In genomic region chr1:227780101-227781044, GRCh38 we compare ENCODE assay signal across 19 cellular contexts. TPM values are rescaled to one million over a fixed set of nuclear protein-coding genes. Genes with fewer than 3 reads are reported as not detected.
DNase-seq lines count a peak whose midpoint lies in the region; ATAC-seq and TF ChIP-seq lines count a peak whose summit lies in the region.
"Had no signal": no experiment of that assay in that cellular context is flagged by ENCODE, and none has a peak within 500 bp of the region (broad histone marks: within the 10 kb centered on the region; RNA-seq: fewer than 3 reads in every experiment).

No MANE protein-coding gene starts in this region.

- peak overlapping the region; percentile 31 for H2BK120ac ChIP-seq in neuronal stem cell (ENCODE audit: low read depth, low read length)

- H3K9me3 ChIP-seq in HEK293 (ENCODE audit: control insufficient read depth, insufficient read depth, low read depth, low read length): no peaks in the 10 kb centered on the region
- H3K9me3 ChIP-seq in neuronal stem cell (replicated peaks in 1 of 2; ENCODE audit: control insufficient read depth in 2 of 2, insufficient read depth in 1 of 2, low read depth in 1 of 2, low read length in 2 of 2): peaks cover 0 to 2% of the 10 kb centered on the region in 2 donors
- H3K9me3 ChIP-seq in gastrocnemius medialis: no peaks in the 10 kb centered on the region

- no peak overlapping the region for H3K14ac ChIP-seq in neuronal stem cell (ENCODE audit: low read length)

- no peak overlapping the region for H2BK15ac ChIP-seq in neuronal stem cell (ENCODE audit: low read length)

- H4K91ac ChIP-seq in neuronal stem cell (ENCODE audit: low read depth, low read length, poor library complexity): no peak overlapping the region

- H2AK5ac ChIP-seq in neuronal stem cell (ENCODE audit: low read depth, low read length): no peak overlapping the region

- H3K4ac ChIP-seq in neuronal stem cell (ENCODE audit: low read length): no peak overlapping the region

- H3K18ac ChIP-seq in neuronal stem cell (ENCODE audit: low read length): peak overlapping the region; percentile 28

- no peak for TF ChIP-seq CTCF in HEK293 (tag by site-specific recombination; IDR thresholded peaks at IDR 0.05)
- no peak for TF ChIP-seq CTCF in GM13976 (IDR thresholded peaks at IDR 0.05; ENCODE audit: borderline replicate concordance, control extremely low read depth, extremely low read depth, insufficient read depth, missing control alignments)
- no peak for TF ChIP-seq CTCF in gastrocnemius medialis (IDR thresholded peaks at IDR 0.05 in 4 of 5, conservative IDR thresholded peaks at IDR 0.05 in 1 of 5)

- no peak overlapping the region for H2AFZ ChIP-seq in neuronal stem cell (ENCODE audit: low read length)

- intact Hi-C loops in gastrocnemius medialis (cut with DNase I; ENCODE audit: low total_unique reads): no loop called here

- H3K4me2 ChIP-seq in neuronal stem cell (ENCODE audit: insufficient read depth, low read length, poor library complexity, severe bottlenecking): no peak overlapping the region

- no peak for ATAC-seq in gastrocnemius medialis
- ATAC-seq: GM12878; naive thymus-derived CD8-positive, alpha-beta T cell; PC-3 had no signal

- peak overlapping the region; percentile 53 for H2BK5ac ChIP-seq in neuronal stem cell (ENCODE audit: low read length)

- in situ Hi-C loops in GM13976 (cut with MboI; ENCODE audit: low sequenced_read_pairs, unreplicated experiment) (no loop called here), gastrocnemius medialis (cut with MboI; ENCODE audit: low sequenced_read_pairs in 4 of 4) (no loop called here)

- H3K27me3 ChIP-seq in neuronal stem cell (ENCODE audit: control insufficient read depth in 3 of 3, insufficient read depth in 3 of 3, low read depth in 1 of 3, low read length in 3 of 3) (no peaks in the 10 kb centered on the region), gastrocnemius medialis (no peaks in the 10 kb centered on the region)

- WGBS in neuronal stem cell (ENCODE audit: extremely low coverage in 2 of 2, insufficient read length in 2 of 2, insufficient replicate concordance in 1 of 2), 2 donors: no CpG with 5 or more reads among the region's 23 CpGs

- DNase-seq in A172 (ENCODE audit: low spot score) (peak; percentile 67), ecto neural progenitor cell (ENCODE audit: low spot score) (peak; percentile 24), neuronal stem cell (ENCODE audit: low spot score) (no peak), GM13976 (ENCODE audit: low spot score) (no peak), NCI-H1105 treated with DMSO at 0.1 percent for 48 hours (lab: John Stamatoyannopoulos, UW) (no peak), gastrocnemius medialis (no peak), NCI-H748 treated with DMSO at 0.1 percent for 48 hours (lab: John Stamatoyannopoulos, UW) (no peak)
- DNase-seq: amniotic stem cell; central memory CD4-positive, alpha-beta T cell; foreskin melanocyte; NCI-H2029; PC-3 had no signal

- H3K4me1 ChIP-seq in HEK293 (ENCODE audit: control insufficient read depth, insufficient read depth, low read length) (no peaks in the 10 kb centered on the region), neuronal stem cell (ENCODE audit: control insufficient read depth in 2 of 2, insufficient read depth in 1 of 2, low read depth in 1 of 2, low read length in 2 of 2) (peaks cover 6 to 10% of the 10 kb centered on the region in 2 donors), gastrocnemius medialis (no peaks in the 10 kb centered on the region)

- H3K27ac ChIP-seq in HEK293 (ENCODE audit: extremely low read depth, low read depth, low read length) (no peak overlapping the region), neuronal stem cell (replicated peaks; ENCODE audit: low read length) (no peak overlapping the region), gastrocnemius medialis (no peak overlapping the region)

- POLR2A ChIA-PET in HEK293 (lab: Yijun Ruan, JAX): no interaction called here

- H3K4me3 ChIP-seq in HEK293 (ENCODE audit: low read depth, low read length) (no peak overlapping the region), neuronal stem cell (ENCODE audit: low read length in 2 of 2) (no peak overlapping the region), gastrocnemius medialis (no peak overlapping the region)
- H3K4me3 ChIP-seq: GM12878, lung had no signal

- CTCF ChIA-PET in HEK293 (lab: Yijun Ruan, JAX): interaction anchor here (0.6 to 1.7 kb wide), 2 partner anchors 15 to 21 kb away, joined by 3 to 5 read pairs; no protein-coding TSS in a partner anchor

- H3K23ac ChIP-seq in neuronal stem cell (ENCODE audit: low read depth, low read length, poor library complexity): peak overlapping the region; percentile 43

- H3K36me3 ChIP-seq in HEK293 (ENCODE audit: control insufficient read depth in 2 of 2, insufficient read depth in 1 of 2, low read length in 2 of 2): peaks cover 9 to 62% of the 10 kb centered on the region in 2 experiments
- peaks cover 15 to 26% of the 10 kb centered on the region in 2 donors for H3K36me3 ChIP-seq in neuronal stem cell (replicated peaks in 1 of 2; ENCODE audit: control insufficient read depth in 2 of 2, insufficient read depth in 2 of 2, low read length in 2 of 2)
- peaks cover 0 to 11% of the 10 kb centered on the region in 2 donors for H3K36me3 ChIP-seq in gastrocnemius medialis

- H3K79me1 ChIP-seq in neuronal stem cell (ENCODE audit: low read depth, low read length): peaks cover 3% of the 10 kb centered on the region

- H4K8ac ChIP-seq in neuronal stem cell (ENCODE audit: low read depth, low read length): no peak overlapping the region

- peak overlapping the region; percentile 41 for H2BK12ac ChIP-seq in neuronal stem cell (ENCODE audit: low read length)

- peak overlapping the region; percentile 21 for H3K9ac ChIP-seq in neuronal stem cell (ENCODE audit: low read depth, low read length, poor library complexity)

- TF ChIP-seq POLR2A in gastrocnemius medialis (IDR thresholded peaks at IDR 0.05): no peak

TF ChIP-seq in HEK293, 187 proteins besides CTCF, POLR2A, EP300 and RAD21:
- TF ChIP-seq ZFHX2 (tag by site-specific recombination; conservative IDR thresholded peaks at IDR 0.05) (peak; percentile 23; the same call in 1 of the 2 replicates), EGR2 (tag by site-specific recombination; IDR thresholded peaks at IDR 0.05; ENCODE audit: low read depth) (0 out of 2 replicates have a peak, but pooled peaks have one; percentile 21), REST (tag by site-specific recombination; IDR thresholded peaks at IDR 0.05) (no peak)

RNA-seq across cellular contexts. Expression of gene PRSS38, which starts 35.1 kb away (rescaled TPM):
- total RNA-seq in A172 (2014; rRNA removed; shearing (Covaris generic)): not detected in 2 replicates
- polyA plus RNA-seq in neuronal stem cell (2013, experiment 1 of 2): not detected
- not detected for polyA plus RNA-seq in neuronal stem cell (2013, experiment 2 of 2)
- not detected for total RNA-seq in gastrocnemius medialis
- total RNA-seq: activated T-helper 1 cell treated with anti-CD3 and anti-CD28 coated beads, Interleukin-12 subunit alpha, Interleukin-12 subunit beta, Interleukin-2, Interleukin-4 antibody, amounts not matched to agents 30 ng/mL and 10 ng/mL and 1 ng/mL, durations not matched to agents 14 hours and 24 hours and 36 hours; GM12878; H1; lung; naive thymus-derived CD8-positive, alpha-beta T cell; PC-3; subcutaneous adipose tissue had no signal
- polyA plus RNA-seq: GM12878; H1; lung; naive thymus-derived CD8-positive, alpha-beta T cell had no signal

RNA-seq across cellular contexts. Expression of gene SNAP47, which starts 45.1 kb away (rescaled TPM):
- 89.0 and 105 TPM in 2 replicates for total RNA-seq in A172 (2014; rRNA removed; shearing (Covaris generic))
- 27.1 TPM for polyA plus RNA-seq in neuronal stem cell (2013, experiment 1 of 2)
- 25.3 TPM for polyA plus RNA-seq in neuronal stem cell (2013, experiment 2 of 2)
- total RNA-seq in gastrocnemius medialis: 10 to 100 TPM; 30.2 to 42.7 (median 37.9) TPM

RNA-seq across cellular contexts. Expression of gene JMJD4, which starts 45.3 kb away (rescaled TPM):
- total RNA-seq in A172 (2014; rRNA removed; shearing (Covaris generic)): 42.8 and 49.1 TPM in 2 replicates
- 6.4 TPM for polyA plus RNA-seq in neuronal stem cell (2013, experiment 1 of 2)
- 5.6 TPM for polyA plus RNA-seq in neuronal stem cell (2013, experiment 2 of 2)
- total RNA-seq in gastrocnemius medialis: 10 to 100 TPM in 3 of 4 donors, 1 to 10 TPM in 1; 9.2 to 21.6 (median 19.9) TPM

Comparison
In these comparisons a context has a peak if more than half of its experiments do, and no peak if none do; other contexts are left out.
1. DNase-seq: peak in A172 (single experiment) and ecto neural progenitor cell (single experiment); none in neuronal stem cell (single experiment), GM13976 (single experiment), NCI-H1105 treated with DMSO at 0.1 percent for 48 hours (single experiment), gastrocnemius medialis (0 of 2) and NCI-H748 treated with DMSO at 0.1 percent for 48 hours (single experiment).